In the genomic region with DNA sequence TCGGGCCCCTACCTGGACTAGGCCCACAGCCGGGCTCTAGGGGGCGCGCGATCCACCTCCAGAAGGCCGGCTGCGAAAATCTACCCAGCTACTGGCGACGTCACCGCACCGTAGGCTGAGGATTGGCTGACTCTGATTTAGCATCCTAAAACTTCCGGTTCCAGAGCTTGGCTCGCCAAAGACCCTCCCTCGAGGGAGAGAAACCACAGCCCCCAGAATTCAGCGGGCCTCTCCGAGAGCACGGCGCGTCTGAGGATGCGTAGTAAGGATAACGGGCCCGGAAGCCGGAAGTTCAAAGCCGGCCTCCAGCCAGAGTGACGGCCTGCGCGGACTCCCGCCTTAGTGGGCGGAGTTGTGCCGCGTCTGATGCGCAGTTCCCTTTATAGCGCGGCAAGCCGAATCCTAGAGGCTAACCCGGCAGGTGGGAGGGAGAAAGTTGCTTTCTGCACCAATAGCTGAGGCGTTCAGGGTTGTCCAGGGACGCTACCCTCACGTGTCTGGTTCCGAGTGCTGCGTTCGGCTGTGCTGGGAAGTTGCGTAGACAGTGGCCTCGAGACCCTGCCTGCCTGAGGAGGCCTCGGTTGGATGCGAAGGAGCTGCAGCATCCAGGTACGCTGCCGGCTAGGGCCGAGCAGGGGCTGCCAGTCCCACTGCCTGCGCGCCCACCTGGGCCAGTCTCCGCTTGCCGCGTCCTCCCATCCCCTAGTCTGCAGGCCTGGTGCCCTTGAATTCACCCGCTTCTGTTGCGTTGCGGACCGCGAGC, we compare ENCODE assay signal across 8 cellular contexts. TPM values are rescaled to one million over a fixed set of nuclear protein-coding genes. Genes with fewer than 3 reads are reported as not detected.
DNase-seq lines count a peak whose midpoint lies in the region; ATAC-seq, FAIRE-seq and TF ChIP-seq lines count a peak whose summit lies in the region.

A gene (plus strand): TSS at position 544 of the 763 bp plus-strand sequence. CDS start 7,808 bp downstream, outside the sequence.

- H3F3A ChIP-seq in SU-DHL-6 (ENCODE audit: insufficient read depth) = no peaks in the 10 kb centered on the region

- peak; percentile 98 for TF ChIP-seq EP300 in tibial nerve (IDR thresholded peaks at IDR 0.05)

- peak within 1 kb of the TSS; percentile 71 for H3K9ac ChIP-seq in SU-DHL-6 (ENCODE audit: low read length)

- H3K4me2 ChIP-seq in SU-DHL-6 (ENCODE audit: low read depth, low read length, poor library complexity, severe bottlenecking) = peak within 1 kb of the TSS; percentile 67

- peak within 1 kb of the TSS; percentile 53 for H3K27ac ChIP-seq in SU-DHL-6 (ENCODE audit: low read depth, low read length)
- peak within 1 kb of the TSS; percentile 78 to 94 (median 90) for H3K27ac ChIP-seq in pancreas
- H3K27ac ChIP-seq in tibial nerve = peak within 1 kb of the TSS; percentile 92 to 98 (median 96)

- H3K4me3 ChIP-seq in GM12864 (ENCODE audit: low read depth, low read length) = peak within 1 kb of the TSS; percentile 76
- H3K4me3 ChIP-seq in SU-DHL-6 (ENCODE audit: insufficient read depth, low read length, poor library complexity, severe bottlenecking) = peak within 1 kb of the TSS; percentile 59
- H3K4me3 ChIP-seq in pancreas = peak within 1 kb of the TSS; percentile 46 to 84 (median 75)
- H3K4me3 ChIP-seq in tibial nerve = peak within 1 kb of the TSS; percentile 85 to 97 (median 89)

- peak; percentile 87 to 92 for TF ChIP-seq POLR2A in tibial nerve (IDR thresholded peaks at IDR 0.05)

- H3K27me3 ChIP-seq in SU-DHL-6 (ENCODE audit: low read length) (no peaks in the 10 kb centered on the region), pancreas (no peaks in the 10 kb centered on the region), tibial nerve (no peaks in the 10 kb centered on the region)

- H3K4me1 ChIP-seq in pancreas (peaks cover 5 to 26% (median 6%) of the 10 kb centered on the region in 3 donors), tibial nerve (peaks cover 0 to 56% (median 34%) of the 10 kb centered on the region in 4 donors)

- H3K79me2 ChIP-seq in SU-DHL-6 (ENCODE audit: insufficient read depth, low read length) = peaks cover 44% of the 10 kb centered on the region

- H2AFZ ChIP-seq in SU-DHL-6 (ENCODE audit: low read depth, low read length, severe bottlenecking) = peak within 1 kb of the TSS; percentile 95

- TF ChIP-seq CTCF in GM12864 (IDR thresholded peaks at IDR 0.05; ENCODE audit: low read depth, low read length, missing control alignments) (peak; percentile 86), SU-DHL-6 (IDR thresholded peaks at IDR 0.05; ENCODE audit: insufficient read depth, low read length, poor library complexity, severe bottlenecking) (no peak), pancreas (IDR thresholded peaks at IDR 0.05) (peak; percentile 79 to 96 (median 87)), tibial nerve (IDR thresholded peaks at IDR 0.05) (peak; percentile 91 to 95 (median 92))

- ATAC-seq in HG02642 (IDR thresholded peaks at IDR 0.05; ENCODE audit: poor library complexity, unreplicated experiment) (peak; percentile 84), Right ventricle myocardium inferior (peak; percentile 92), pancreas (peak; percentile 89 to 93 (median 90))

- WGBS in pancreas, 2 donors = 0% methylated on average over 57 to 59 of the region's 59 CpGs
- WGBS in tibial nerve, 2 donors = 0 to 1% methylated on average over 37 to 59 of the region's 59 CpGs

- DNase-seq in GM12864 (ENCODE audit: low read depth) = peak; percentile 98
- peak; percentile 96 for DNase-seq in NCI-H1105 treated with DMSO at 0.1 percent for 48 hours (lab: John Stamatoyannopoulos, UW)
- peak; percentile 98 for DNase-seq in activated naive CD8-positive, alpha-beta T cell treated with anti-CD3 and anti-CD28 coated beads, Interleukin-2, amount 50 U/mL, for 16 hours (ENCODE audit: low read depth, low spot score)
- DNase-seq in Right ventricle myocardium inferior (ENCODE audit: missing footprints) = peak; percentile 99
- DNase-seq in pancreas = peak; percentile 96 to 99 (median 98)
- peak; percentile 97 to 99 for DNase-seq in tibial nerve (ENCODE audit: low spot score in 2 of 2)

- H3K9me2 ChIP-seq in SU-DHL-6 (replicated peaks; ENCODE audit: insufficient read depth, low read length) = no peaks in the 10 kb centered on the region

- no peaks in the 10 kb centered on the region for H4K20me1 ChIP-seq in SU-DHL-6 (ENCODE audit: low read depth, low read length)

- FAIRE-seq in pancreas (lab: Jason Lieb, UNC) = peak; percentile 98

- H3K36me3 ChIP-seq in SU-DHL-6 (ENCODE audit: low read length) (no peaks in the 10 kb centered on the region), pancreas (peaks cover 0 to 5% (median 0%) of the 10 kb centered on the region in 3 donors), tibial nerve (peaks cover 0 to 20% (median 3%) of the 10 kb centered on the region in 3 donors)

- intact Hi-C loops in Right ventricle myocardium inferior (cut with DNase I) = loop anchor here (2.0 to 5.0 kb wide), 2 partner anchors 55 to 290 kb away; a partner anchor contains a TSS
- intact Hi-C loops in pancreas (cut with DNase I) = no loop called here

- H3K9me3 ChIP-seq in SU-DHL-6 (ENCODE audit: insufficient read depth, low read length) (no peaks in the 10 kb centered on the region), pancreas (no peaks in the 10 kb centered on the region), tibial nerve (no peaks in the 10 kb centered on the region)

RNA-seq across cellular contexts. Expression of the gene that starts here (rescaled TPM):
- total RNA-seq in Right ventricle myocardium inferior (234 TPM), pancreas (10 to 100 TPM; 16.8 to 29.3 (median 20.9) TPM), tibial nerve (10 to 100 TPM; 35.8 to 91.5 (median 55.2) TPM)
- polyA plus RNA-seq in pancreas = 10 to 100 TPM; 36.5 to 62.0 TPM

Comparison
In these comparisons a context has a peak if more than half of its experiments do, and no peak if none do; other contexts are left out.
1. Peak in every context shown above with its lines: DNase-seq, ATAC-seq, H3K4me3 ChIP-seq and H3K27ac ChIP-seq.